ENCODE assay signal across 24 cellular contexts in the genomic region with DNA sequence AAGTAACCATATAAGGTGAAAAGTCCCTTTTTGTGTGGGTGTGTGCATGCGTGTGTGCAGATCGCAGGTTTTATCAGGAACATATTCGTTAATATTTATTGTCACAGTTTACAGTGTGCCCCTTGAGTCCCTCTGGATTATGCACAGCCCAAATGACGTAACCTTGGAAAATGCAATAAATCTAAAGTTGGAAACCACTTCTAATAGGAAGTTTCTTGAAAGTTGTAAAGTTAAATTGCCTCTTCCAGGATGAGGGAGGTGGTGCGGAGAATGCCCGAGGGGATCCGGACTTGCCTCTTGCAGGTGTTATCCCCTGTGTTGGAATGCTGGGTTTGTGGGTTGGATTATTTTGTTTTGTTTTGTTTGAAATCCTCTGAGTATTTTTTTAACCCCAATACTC.
DNase-seq lines count a peak whose midpoint lies in the region; ATAC-seq, FAIRE-seq and TF ChIP-seq lines count a peak whose summit lies in the region.
"Had no signal": no experiment of that assay in that cellular context is flagged by ENCODE, and none has a peak within 500 bp of the region (broad histone marks: within the 10 kb centered on the region; RNA-seq: fewer than 3 reads in every experiment).

No MANE protein-coding gene starts in this region.

- intact Hi-C loops in ascending aorta (cut with DNase I) = loop anchor here (5.0 kb wide), 1 partner anchor 66 kb away; no protein-coding TSS in a partner anchor
- intact Hi-C loops in kidney (cut with DNase I) = no loop called here
- intact Hi-C loops in sigmoid colon (cut with DNase I) = loop anchor here (5.0 kb wide), 1 partner anchor 81 kb away; no protein-coding TSS in a partner anchor
- intact Hi-C loops in colonic mucosa (cut with DNase I) = loop anchor here (10.0 kb wide), 1 partner anchor 116 kb away; no protein-coding TSS in a partner anchor

- ATAC-seq in stimulated activated naive CD8-positive, alpha-beta T cell treated with anti-CD3 and anti-CD28 coated beads, Interleukin-15, amount 100 ng/mL, for 72 hours = no peak
- ATAC-seq: sciatic nerve; stimulated activated naive CD8-positive, alpha-beta T cell treated with anti-CD3 and anti-CD28 coated beads, Interleukin-15, Interleukin-2, amounts not matched to agents 100 U/mL and 50 U/mL, for 24 hours had no signal

- no peak overlapping the region for H3K27ac Mint-ChIP-seq in stimulated activated naive CD8-positive, alpha-beta T cell treated with anti-CD3 and anti-CD28 coated beads, Interleukin-15, amount 100 ng/mL, for 72 hours
- H3K27ac Mint-ChIP-seq: endodermal cell, IgD-negative memory B cell had no signal

- H3K27me3 ChIP-seq in ascending aorta (no peaks in the 10 kb centered on the region), sigmoid colon (no peaks in the 10 kb centered on the region), colonic mucosa (no peaks in the 10 kb centered on the region)
- H3K27me3 ChIP-seq: MG63 had no signal

- peak; percentile 19 to 86 (median 66) for TF ChIP-seq EP300 in sigmoid colon (IDR thresholded peaks at IDR 0.05)

- H3K27me3 Mint-ChIP-seq in stimulated activated naive CD8-positive, alpha-beta T cell treated with anti-CD3 and anti-CD28 coated beads, Interleukin-15, amount 100 ng/mL, for 72 hours = no peaks in the 10 kb centered on the region
- H3K27me3 Mint-ChIP-seq: IgD-negative memory B cell had no signal

- TF ChIP-seq POLR2A in sigmoid colon (IDR thresholded peaks at IDR 0.05) = no peak

- H3K27ac ChIP-seq in ascending aorta (peak overlapping the region; percentile 87 to 89), kidney (ENCODE audit: low read depth in 2 of 2, low read length in 2 of 2) (peak overlapping the region in 1 of 2 donors; percentile 51), sigmoid colon (peak overlapping the region; percentile 43 to 83 (median 70)), colonic mucosa (no peak overlapping the region)
- H3K27ac ChIP-seq: C4-2B, VCaP had no signal

- no peak overlapping the region for H3K9ac ChIP-seq in kidney (ENCODE audit: low read length in 2 of 2)
- no peak overlapping the region for H3K9ac ChIP-seq in colonic mucosa (ENCODE audit: low read depth in 2 of 2, low read length in 2 of 2)

- peaks cover 22% of the 10 kb centered on the region for H3K4me1 Mint-ChIP-seq in stimulated activated naive CD8-positive, alpha-beta T cell treated with anti-CD3 and anti-CD28 coated beads, Interleukin-15, amount 100 ng/mL, for 72 hours

- TF ChIP-seq CTCF in ascending aorta (IDR thresholded peaks at IDR 0.05) (no peak), kidney (IDR thresholded peaks at IDR 0.05; ENCODE audit: borderline replicate concordance, extremely low read depth, insufficient read depth) (no peak), sigmoid colon (IDR thresholded peaks at IDR 0.05) (no peak), colonic mucosa (IDR thresholded peaks at IDR 0.05) (no peak)

- DNase-seq in EH (ENCODE audit: low read depth) = peak; percentile 84
- DNase-seq in ascending aorta (ENCODE audit: low spot score in 2 of 2) = peak in 1 of 2 donors; percentile 72
- no peak for DNase-seq in kidney
- DNase-seq in sigmoid colon = no peak
- DNase-seq in pons (ENCODE audit: low spot score) = no peak
- no peak for DNase-seq in colonic mucosa
- DNase-seq in activated naive CD4-positive, alpha-beta T cell treated with Interleukin-2 at 50 U/mL for 16 hours = no peak
- no peak for DNase-seq in stimulated activated naive CD8-positive, alpha-beta T cell treated with anti-CD3 and anti-CD28 coated beads, Interleukin-15, amount 100 ng/mL, for 72 hours
- DNase-seq: activated naive CD4-positive, alpha-beta T cell; anterior cingulate cortex; endodermal cell; foreskin melanocyte; H7; MG63; NCI-H2171 treated with DMSO at 0.1 percent for 48 hours; NCI-H774; SHP77; stimulated activated CD4-positive, alpha-beta T cell treated with anti-CD3 and anti-CD28 coated beads, Interleukin-2, amount 100 ng/mL, for 24 hours; stimulated activated naive CD8-positive, alpha-beta T cell treated with anti-CD3 and anti-CD28 coated beads, Interleukin-15, Interleukin-2, amounts not matched to agents 100 U/mL and 50 U/mL, for 24 hours had no signal

- H3K4me3 ChIP-seq in ascending aorta = peak overlapping the region; percentile 10 to 39
- peak overlapping the region; percentile 5 to 16 for H3K4me3 ChIP-seq in kidney (ENCODE audit: low read length in 2 of 2)
- peak overlapping the region in 2 of 4 donors; percentile 2 to 16 for H3K4me3 ChIP-seq in sigmoid colon
- H3K4me3 ChIP-seq in colonic mucosa = no peak overlapping the region
- H3K4me3 ChIP-seq: MG63 had no signal

- no peak overlapping the region for H3K4me3 Mint-ChIP-seq in stimulated activated naive CD8-positive, alpha-beta T cell treated with anti-CD3 and anti-CD28 coated beads, Interleukin-15, amount 100 ng/mL, for 72 hours
- H3K4me3 Mint-ChIP-seq: endodermal cell, IgD-negative memory B cell had no signal

- H3K4me1 ChIP-seq in ascending aorta = peaks cover 10 to 58% of the 10 kb centered on the region in 2 donors
- peaks cover 0 to 3% of the 10 kb centered on the region in 2 donors for H3K4me1 ChIP-seq in kidney (ENCODE audit: control insufficient read depth in 1 of 2, insufficient read depth in 1 of 2, low read depth in 1 of 2, low read length in 2 of 2)
- peaks cover 0 to 70% (median 36%) of the 10 kb centered on the region in 4 donors for H3K4me1 ChIP-seq in sigmoid colon
- H3K4me1 ChIP-seq in colonic mucosa = no peaks in the 10 kb centered on the region

- H3K36me3 ChIP-seq in ascending aorta (no peaks in the 10 kb centered on the region), kidney (ENCODE audit: control insufficient read depth in 1 of 2, insufficient read depth in 2 of 2, low read length in 2 of 2) (no peaks in the 10 kb centered on the region), sigmoid colon (no peaks in the 10 kb centered on the region), colonic mucosa (no peaks in the 10 kb centered on the region)
- H3K36me3 ChIP-seq: MG63 had no signal

- no peaks in the 10 kb centered on the region for H3K9me3 Mint-ChIP-seq in stimulated activated naive CD8-positive, alpha-beta T cell treated with anti-CD3 and anti-CD28 coated beads, Interleukin-15, amount 100 ng/mL, for 72 hours
- H3K9me3 Mint-ChIP-seq: endodermal cell, IgD-negative memory B cell had no signal

- 16 to 58% methylated on average over 7 of the region's 7 CpGs for WGBS in sigmoid colon, 2 donors

- FAIRE-seq in kidney (lab: Jason Lieb, UNC) = no peak
- FAIRE-seq: GM12892 had no signal

- H3K9me3 ChIP-seq in ascending aorta = no peaks in the 10 kb centered on the region
- H3K9me3 ChIP-seq in kidney (ENCODE audit: control insufficient read depth in 1 of 2, low read length in 2 of 2) = no peaks in the 10 kb centered on the region
- H3K9me3 ChIP-seq in sigmoid colon = no peaks in the 10 kb centered on the region
- no peaks in the 10 kb centered on the region for H3K9me3 ChIP-seq in colonic mucosa
- H3K9me3 ChIP-seq: MG63 had no signal
